ENCODE assay signal across 25 cellular contexts in genomic region chr15:35737521-35737920, GRCh38.
DNase-seq lines count a peak whose midpoint lies in the region; ATAC-seq, FAIRE-seq and TF ChIP-seq lines count a peak whose summit lies in the region.
"Had no signal": no experiment of that assay in that cellular context is flagged by ENCODE, and none has a peak within 500 bp of the region (broad histone marks: within the 10 kb centered on the region; RNA-seq: fewer than 3 reads in every experiment).

No MANE protein-coding gene starts in this region.

- in situ Hi-C loops in GM23248 (cut with MboI), result loop anchor here (25.0 kb wide), 1 partner anchor 450 kb away; no protein-coding TSS in a partner anchor

- H2AFZ ChIP-seq in GM23248, result no peak overlapping the region

- H3K4me3 ChIP-seq in AG09309 (ENCODE audit: control insufficient read depth, low read depth, low read length) (no peak overlapping the region), GM23248 (no peak overlapping the region), fibroblast of pulmonary artery (replicated peaks; ENCODE audit: low read depth, low read length) (no peak overlapping the region), mucosa of descending colon (no peak overlapping the region)
- H3K4me3 ChIP-seq: breast epithelium, lung, thyroid gland had no signal

- ATAC-seq in mucosa of descending colon (no peak), GM18861 (IDR thresholded peaks at IDR 0.05; ENCODE audit: unreplicated experiment) (no peak)
- ATAC-seq: activated CD8-positive, alpha-beta T cell treated with anti-CD3 and anti-CD28 coated beads, Interleukin-2, amount 10 ng/mL, durations not matched to agents 7 days and 5 days; stimulated activated naive CD8-positive, alpha-beta T cell treated with anti-CD3 and anti-CD28 coated beads, Interleukin-15, amount 100 ng/mL, for 72 hours had no signal

- H3K27ac ChIP-seq in GM23248, result no peak overlapping the region
- H3K27ac ChIP-seq: breast epithelium, C4-2B, KMS-11, thyroid gland had no signal

- no peaks in the 10 kb centered on the region for H3K36me3 ChIP-seq in GM23248 (ENCODE audit: low read depth)
- H3K36me3 ChIP-seq in mucosa of descending colon (ENCODE audit: low read depth), result no peaks in the 10 kb centered on the region
- H3K36me3 ChIP-seq: breast epithelium, thyroid gland had no signal

- H3K4me1 ChIP-seq in GM23248 (ENCODE audit: insufficient read depth) (peaks cover 19% of the 10 kb centered on the region), mucosa of descending colon (ENCODE audit: low read depth) (peaks cover 6% of the 10 kb centered on the region)
- H3K4me1 ChIP-seq: breast epithelium, thyroid gland had no signal

- no peaks in the 10 kb centered on the region for H3K27me3 ChIP-seq in GM23248 (replicated peaks; ENCODE audit: insufficient read depth)
- H3K27me3 ChIP-seq: breast epithelium, thyroid gland had no signal

- FAIRE-seq in RCC 7860 (lab: Jason Lieb, UNC), result no peak
- FAIRE-seq in GM19239 (lab: Jason Lieb, UNC), result no peak
- FAIRE-seq: colon had no signal

- H3K9me3 ChIP-seq in GM23248 (ENCODE audit: low read depth), result no peaks in the 10 kb centered on the region
- H3K9me3 ChIP-seq in mucosa of descending colon, result no peaks in the 10 kb centered on the region
- H3K9me3 ChIP-seq: breast epithelium, thyroid gland had no signal

- intact Hi-C loops in mucosa of descending colon (cut with DNase I, micrococcal nuclease), result no loop called here

- no peak overlapping the region for H3K4me2 ChIP-seq in GM23248 (ENCODE audit: unreplicated experiment)
- H3K4me2 ChIP-seq: KMS-11 had no signal

- no peak overlapping the region for H3K9ac ChIP-seq in GM23248
- H3K9ac ChIP-seq: KMS-11 had no signal

- H3F3A ChIP-seq in GM23248 (ENCODE audit: insufficient read depth), result peaks cover 14% of the 10 kb centered on the region

- H3K79me2 ChIP-seq in GM23248 (ENCODE audit: insufficient read depth), result no peaks in the 10 kb centered on the region

- H3K9me2 ChIP-seq in GM23248 (ENCODE audit: insufficient read depth), result no peaks in the 10 kb centered on the region

- H4K20me1 ChIP-seq in GM23248 (ENCODE audit: insufficient read depth), result no peaks in the 10 kb centered on the region

- TF ChIP-seq CTCF in AG09309 (IDR thresholded peaks at IDR 0.05; ENCODE audit: control insufficient read depth, insufficient read depth, low read depth, low read length, missing control alignments) (no peak), fibroblast of pulmonary artery (IDR thresholded peaks at IDR 0.05; ENCODE audit: low read length, missing control alignments) (no peak), mucosa of descending colon (IDR thresholded peaks at IDR 0.05) (no peak)

- DNase-seq in AG09309 (ENCODE audit: low read depth) (peak; percentile 35), GM23248 (peak; percentile 6), RCC 7860 (ENCODE audit: low spot score) (peak; percentile 6), fibroblast of pulmonary artery (ENCODE audit: low read depth) (peak; percentile 30), amygdala (lab: John Stamatoyannopoulos, UW) (no peak), mucosa of descending colon (no peak), GM19239 (ENCODE audit: insufficient read length, low spot score) (no peak)
- DNase-seq: activated CD8-positive, alpha-beta T cell treated with anti-CD3 and anti-CD28 coated beads, Interleukin-2, amount 10 ng/mL, durations not matched to agents 7 days and 5 days; activated gamma-delta T cell treated with Interleukin-2 at 50 U/mL for 16 hours; activated T-cell treated with anti-CD3 and anti-CD28 coated beads for 4 hours; effector memory CD4-positive, alpha-beta T cell; kidney glomerular epithelial cell; MV-4-11; NCI-H1694; NCI-H748 treated with DMSO at 0.1 percent for 48 hours; SHP77; stimulated activated naive CD8-positive, alpha-beta T cell treated with anti-CD3 and anti-CD28 coated beads, Interleukin-15, amount 100 ng/mL, for 72 hours; T-helper 1 cell; thyroid gland had no signal

Comparison
In these comparisons a context has a peak if more than half of its experiments do, and no peak if none do; other contexts are left out.
1. DNase-seq: peak in AG09309 (single experiment), GM23248 (single experiment), RCC 7860 (single experiment) and fibroblast of pulmonary artery (single experiment); none in amygdala (0 of 56), mucosa of descending colon (0 of 3) and GM19239 (single experiment).